Comparison of ENCODE assay signal across 16 cellular contexts in the genomic region with DNA sequence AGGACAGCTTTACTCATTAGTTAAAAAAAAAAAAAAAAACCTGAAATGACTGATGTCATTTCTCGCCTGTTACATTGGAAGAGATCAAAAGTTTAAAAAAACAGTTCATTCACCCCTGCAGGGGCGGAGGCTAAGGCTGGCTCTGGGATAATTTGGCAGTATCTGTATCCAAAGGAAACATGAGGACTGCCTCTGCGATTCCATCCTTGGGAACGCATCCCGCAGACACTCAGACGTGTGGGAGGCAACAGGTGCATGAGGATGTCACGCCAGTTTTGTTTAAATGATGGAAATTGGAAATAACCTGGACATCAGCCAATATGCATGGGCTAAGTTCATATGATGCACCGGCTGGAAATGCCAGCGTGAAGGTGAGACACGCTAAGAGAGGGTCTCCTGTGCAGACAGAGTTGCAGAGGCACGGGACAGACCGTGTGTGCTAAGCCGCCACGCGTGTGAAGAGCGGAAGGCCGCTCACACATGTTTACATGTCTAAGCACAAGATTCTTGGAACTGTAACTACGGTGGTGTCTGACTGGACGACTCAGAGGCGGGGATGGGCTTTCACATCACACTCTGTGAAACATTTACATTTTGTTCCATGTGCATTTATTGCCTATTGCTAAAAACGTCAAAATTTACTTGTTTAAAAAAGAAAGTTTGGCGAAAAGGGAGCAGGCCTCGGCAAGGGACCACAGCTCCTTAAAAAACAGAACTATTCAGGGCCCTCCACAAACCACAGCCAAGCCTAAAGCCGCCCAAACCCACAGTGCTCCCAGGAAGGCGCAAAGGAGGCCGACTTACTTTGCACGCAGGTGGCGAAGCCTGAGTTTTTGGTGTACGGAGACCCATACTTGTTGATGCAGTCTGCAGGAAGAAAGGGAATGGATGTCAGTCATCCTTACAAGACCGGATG. TPM values are rescaled to one million over a fixed set of nuclear protein-coding genes. Genes with fewer than 3 reads are reported as not detected.
DNase-seq lines count a peak whose midpoint lies in the region; ATAC-seq and TF ChIP-seq lines count a peak whose summit lies in the region.
"Had no signal": no experiment of that assay in that cellular context is flagged by ENCODE, and none has a peak within 500 bp of the region (broad histone marks: within the 10 kb centered on the region; RNA-seq: fewer than 3 reads in every experiment).

No MANE protein-coding gene starts in this region.

- H3K4me1 ChIP-seq in HEK293 (ENCODE audit: control insufficient read depth, insufficient read depth, low read length) (no peaks in the 10 kb centered on the region), mucosa of descending colon (ENCODE audit: low read depth) (peaks cover 17% of the 10 kb centered on the region)

- no peak overlapping the region for H3K27ac Mint-ChIP-seq in CD4-positive, alpha-beta T cell
- H3K27ac Mint-ChIP-seq in activated naive CD8-positive, alpha-beta T cell treated with anti-CD3 and anti-CD28 coated beads for 36 hours, result no peak overlapping the region
- H3K27ac Mint-ChIP-seq: naive B cell had no signal

- CTCF ChIA-PET in CD4-positive, alpha-beta T cell (lab: Charles Lee), result no interaction called here
- CTCF ChIA-PET in HEK293 (lab: Yijun Ruan, JAX), result interaction anchor here (0.7 kb wide), 1 partner anchor 590 kb away, joined by 3 read pairs; no protein-coding TSS in a partner anchor

- H3K27ac ChIP-seq in CD4-positive, alpha-beta T cell (ENCODE audit: low read depth, low read length), result no peak overlapping the region
- no peak overlapping the region for H3K27ac ChIP-seq in HEK293 (ENCODE audit: extremely low read depth, low read depth, low read length)

- H3K27me3 ChIP-seq in CD4-positive, alpha-beta T cell (ENCODE audit: control insufficient read depth, insufficient read depth, low read length), result no peaks in the 10 kb centered on the region

- H3K9me3 Mint-ChIP-seq in CD4-positive, alpha-beta T cell, result no peaks in the 10 kb centered on the region
- peaks cover 10% of the 10 kb centered on the region for H3K9me3 Mint-ChIP-seq in activated naive CD8-positive, alpha-beta T cell treated with anti-CD3 and anti-CD28 coated beads for 36 hours

- no peak for DNase-seq in CD4-positive, alpha-beta T cell
- DNase-seq in activated naive CD8-positive, alpha-beta T cell treated with anti-CD3 and anti-CD28 coated beads for 36 hours, result no peak
- peak in 2 of 3 donors; percentile 20 to 40 for DNase-seq in mucosa of descending colon
- DNase-seq in effector CD8-positive, alpha-beta T cell (lab: John Stamatoyannopoulos, UW), result no peak
- DNase-seq in NOMO-1 (lab: John Stamatoyannopoulos, UW; ENCODE audit: unreplicated experiment in 2 of 2), result no peak
- DNase-seq: effector CD4-positive, alpha-beta T cell; foreskin melanocyte; GOT3; Karpas-422; naive B cell; NCI-H1930; NCI-H748 treated with DMSO at 0.1 percent for 48 hours; SHP77 treated with DMSO at 0.1 percent for 48 hours had no signal

- POLR2A ChIA-PET in CD4-positive, alpha-beta T cell (lab: Charles Lee), result interaction anchor here (1.9 kb wide), 1 partner anchor 16 kb away, joined by 4 read pairs; no protein-coding TSS in a partner anchor
- POLR2A ChIA-PET in HEK293 (lab: Yijun Ruan, JAX), result interaction anchor here (1.1 kb wide), 1 partner anchor 8 kb away, joined by 3 read pairs; no protein-coding TSS in a partner anchor

- no peaks in the 10 kb centered on the region for H3K36me3 Mint-ChIP-seq in CD4-positive, alpha-beta T cell (ENCODE audit: low read depth)
- peaks cover 4% of the 10 kb centered on the region for H3K36me3 Mint-ChIP-seq in activated naive CD8-positive, alpha-beta T cell treated with anti-CD3 and anti-CD28 coated beads for 36 hours
- H3K36me3 Mint-ChIP-seq: naive B cell had no signal

- H3K36me3 ChIP-seq in HEK293 (ENCODE audit: control insufficient read depth in 2 of 2, insufficient read depth in 1 of 2, low read length in 2 of 2) (peaks cover 0 to 3% of the 10 kb centered on the region in 2 experiments; a peak in 1 of 3 replicates), mucosa of descending colon (ENCODE audit: low read depth) (no peaks in the 10 kb centered on the region)

- H3K4me3 ChIP-seq in HEK293 (ENCODE audit: low read depth, low read length) (no peak overlapping the region), mucosa of descending colon (no peak overlapping the region)

- no peak for TF ChIP-seq CTCF in CD4-positive, alpha-beta T cell (IDR thresholded peaks at IDR 0.05)
- TF ChIP-seq CTCF in HEK293 (tag by site-specific recombination; IDR thresholded peaks at IDR 0.05), result no peak
- TF ChIP-seq CTCF in mucosa of descending colon (IDR thresholded peaks at IDR 0.05), result no peak

- no peaks in the 10 kb centered on the region for H3K9me3 ChIP-seq in CD4-positive, alpha-beta T cell (ENCODE audit: control insufficient read depth, low read length)
- H3K9me3 ChIP-seq in HEK293 (ENCODE audit: control insufficient read depth, insufficient read depth, low read depth, low read length), result no peaks in the 10 kb centered on the region
- H3K9me3 ChIP-seq in mucosa of descending colon, result no peaks in the 10 kb centered on the region

- peak; percentile 37 for ATAC-seq in CD4-positive, alpha-beta T cell (ENCODE audit: poor library complexity)
- ATAC-seq in mucosa of descending colon (no peak), GM19463 (IDR thresholded peaks at IDR 0.05; ENCODE audit: unreplicated experiment) (no peak), GM18868 (IDR thresholded peaks at IDR 0.05; ENCODE audit: unreplicated experiment) (no peak)

- no peaks in the 10 kb centered on the region for H3K27me3 Mint-ChIP-seq in CD4-positive, alpha-beta T cell
- H3K27me3 Mint-ChIP-seq in activated naive CD8-positive, alpha-beta T cell treated with anti-CD3 and anti-CD28 coated beads for 36 hours, result peaks cover 11% of the 10 kb centered on the region

- peak overlapping the region; percentile 30 for H3K4me3 Mint-ChIP-seq in CD4-positive, alpha-beta T cell
- H3K4me3 Mint-ChIP-seq in activated naive CD8-positive, alpha-beta T cell treated with anti-CD3 and anti-CD28 coated beads for 36 hours, result peak overlapping the region; percentile 43

- intact Hi-C loops in CD4-positive, alpha-beta T cell (cut with DNase I, micrococcal nuclease), result no loop called here
- intact Hi-C loops in mucosa of descending colon (cut with DNase I, micrococcal nuclease), result no loop called here

- H3K4me1 Mint-ChIP-seq in CD4-positive, alpha-beta T cell (ENCODE audit: low read depth), result peaks cover 25% of the 10 kb centered on the region
- H3K4me1 Mint-ChIP-seq in activated naive CD8-positive, alpha-beta T cell treated with anti-CD3 and anti-CD28 coated beads for 36 hours, result peaks cover 38% of the 10 kb centered on the region

TF ChIP-seq in HEK293, 187 proteins besides CTCF, POLR2A, EP300 and RAD21:
- TF ChIP-seq ZNF560 (tag by site-specific recombination; IDR thresholded peaks at IDR 0.05; ENCODE audit: borderline replicate concordance), result no peak
- TF ChIP-seq SCRT2 (tag by site-specific recombination; IDR thresholded peaks at IDR 0.05), result peak; percentile 89
- TF ChIP-seq ZFP41 (tag by site-specific recombination; IDR thresholded peaks at IDR 0.05; ENCODE audit: borderline replicate concordance), result no peak
- TF ChIP-seq SCRT1 (tag by site-specific recombination; IDR thresholded peaks at IDR 0.05; ENCODE audit: borderline replicate concordance), result peak; percentile 68; the same call in 1 of the 2 replicates
- TF ChIP-seq, protein P1, sequence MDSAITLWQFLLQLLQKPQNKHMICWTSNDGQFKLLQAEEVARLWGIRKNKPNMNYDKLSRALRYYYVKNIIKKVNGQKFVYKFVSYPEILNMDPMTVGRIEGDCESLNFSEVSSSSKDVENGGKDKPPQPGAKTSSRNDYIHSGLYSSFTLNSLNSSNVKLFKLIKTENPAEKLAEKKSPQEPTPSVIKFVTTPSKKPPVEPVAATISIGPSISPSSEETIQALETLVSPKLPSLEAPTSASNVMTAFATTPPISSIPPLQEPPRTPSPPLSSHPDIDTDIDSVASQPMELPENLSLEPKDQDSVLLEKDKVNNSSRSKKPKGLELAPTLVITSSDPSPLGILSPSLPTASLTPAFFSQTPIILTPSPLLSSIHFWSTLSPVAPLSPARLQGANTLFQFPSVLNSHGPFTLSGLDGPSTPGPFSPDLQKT (IDR thresholded peaks at IDR 0.05; ENCODE audit: borderline replicate concordance, low read depth, low read length), result no peak
- TF ChIP-seq ZBTB48 (tag by site-specific recombination; IDR thresholded peaks at IDR 0.05), result no peak

RNA-seq across cellular contexts. Expression of a gene that starts 17.9 kb away (rescaled TPM):
- 1 to 10 TPM in 1 of 2 experiments, under 1 TPM in 1; 0.52 to 1.0 TPM for total RNA-seq in CD4-positive, alpha-beta T cell
- under 1 TPM; 0.16 to 0.27 TPM for total RNA-seq in activated naive CD8-positive, alpha-beta T cell treated with anti-CD3 and anti-CD28 coated beads for 36 hours
- 100 to 1,000 TPM; 101 to 168 (median 113) TPM for total RNA-seq in mucosa of descending colon

Comparison
In these comparisons a context has a peak if more than half of its experiments do, and no peak if none do; other contexts are left out.
1. DNase-seq: peak in mucosa of descending colon (2 of 3); none in CD4-positive, alpha-beta T cell (0 of 10), activated naive CD8-positive, alpha-beta T cell treated with anti-CD3 and anti-CD28 coated beads for 36 hours (single experiment), effector CD8-positive, alpha-beta T cell (single experiment) and NOMO-1 (0 of 2).
2. RNA of a gene that starts 17.9 kb away (total RNA-seq): 101 to 168 TPM in mucosa of descending colon; 0.52 to 1.0 TPM in CD4-positive, alpha-beta T cell and 0.16 to 0.27 TPM in activated naive CD8-positive, alpha-beta T cell treated with anti-CD3 and anti-CD28 coated beads for 36 hours; every median in the first group is over 10 times any median in the second.